Comparison of ENCODE assay signal across 10 cellular contexts in genomic region chr1:172967936-172968335, GRCh38.
"Had no signal": no experiment of that assay in that cellular context is flagged by ENCODE, and none has a peak within 500 bp of the region (broad histone marks: within the 10 kb centered on the region; RNA-seq: fewer than 3 reads in every experiment).

No MANE protein-coding gene starts in this region.

- H3K9me3 ChIP-seq: gastrocnemius medialis, thyroid gland, vagina had no signal

- H3K36me3 ChIP-seq: gastrocnemius medialis, heart right ventricle, left ventricle myocardium inferior, thyroid gland, vagina had no signal

- H3K27ac ChIP-seq: gastrocnemius medialis, heart right ventricle, left ventricle myocardium inferior, skin epidermis, thyroid gland, vagina had no signal

- DNase-seq: activated CD4-positive, alpha-beta T cell treated with anti-CD3 and anti-CD28 coated beads, Interleukin-2, amount 50 U/mL, for 1 hour; activated effector memory CD4-positive, alpha-beta T cell treated with anti-CD3 and anti-CD28 coated beads, Interleukin-2, amount 50 U/mL, for 16 hours; gastrocnemius medialis; heart right ventricle; islet precursor cell; left ventricle myocardium inferior; mesendoderm; thyroid gland had no signal

- H3K27me3 ChIP-seq: gastrocnemius medialis, heart right ventricle, thyroid gland, vagina had no signal

- ATAC-seq: gastrocnemius medialis, heart right ventricle had no signal

- H3K4me1 ChIP-seq: gastrocnemius medialis, heart right ventricle, left ventricle myocardium inferior, thyroid gland, vagina had no signal

- H3K4me3 ChIP-seq: gastrocnemius medialis, heart right ventricle, left ventricle myocardium inferior, skin epidermis, thyroid gland, vagina had no signal
